ENCODE assay signal across 10 cellular contexts in genomic region chr3:32847045-32847444, GRCh38. TPM values are rescaled to one million over a fixed set of nuclear protein-coding genes. Genes with fewer than 3 reads are reported as not detected.
"Had no signal": no experiment of that assay in that cellular context is flagged by ENCODE, and none has a peak within 500 bp of the region (broad histone marks: within the 10 kb centered on the region; RNA-seq: fewer than 3 reads in every experiment).

No MANE protein-coding gene starts in this region.

RNA-seq across cellular contexts. Expression of gene TRIM71, which starts 29.2 kb away (rescaled TPM):
- total RNA-seq: left ventricle myocardium superior, lung microvascular endothelial cell, osteoblast, psoas muscle, sigmoid colon, suprapubic skin, thoracic aorta, vagina had no signal
- polyA plus RNA-seq: keratinocyte, sigmoid colon, urinary bladder had no signal
